In genomic region chr6:107121266-107121665, GRCh38 we compare ENCODE assay signal across 17 cellular contexts. TPM values are rescaled to one million over a fixed set of nuclear protein-coding genes. Genes with fewer than 3 reads are reported as not detected.
DNase-seq lines count a peak whose midpoint lies in the region; ATAC-seq, FAIRE-seq and TF ChIP-seq lines count a peak whose summit lies in the region.
"Had no signal": no experiment of that assay in that cellular context is flagged by ENCODE, and none has a peak within 500 bp of the region (broad histone marks: within the 10 kb centered on the region; RNA-seq: fewer than 3 reads in every experiment).

No MANE protein-coding gene starts in this region.

- no peaks in the 10 kb centered on the region for H3K23me2 ChIP-seq in H9 (ENCODE audit: insufficient read length, low read depth, low read length, poor library complexity, severe bottlenecking)

- no peak overlapping the region for H2BK20ac ChIP-seq in H9 (ENCODE audit: low read depth, low read length, poor library complexity, severe bottlenecking)

- H2BK120ac ChIP-seq in H9 (ENCODE audit: low read depth, low read length, poor library complexity, severe bottlenecking) (no peak overlapping the region), mesendoderm (ENCODE audit: low read depth, low read length) (no peak overlapping the region)

- H2AFZ ChIP-seq in H9 (ENCODE audit: low read length) (no peak overlapping the region), OCI-LY1 (ENCODE audit: low read length) (peak overlapping the region; percentile 32; the same call in 1 of the 2 replicates), K562 (ENCODE audit: low read depth, low read length) (peak overlapping the region; percentile 85)

- H3K4me3 Mint-ChIP-seq in H9: no peak overlapping the region; a peak in 1 of 5 replicates
- H3K4me3 Mint-ChIP-seq: CD14-positive monocyte; CD4-positive, alpha-beta memory T cell had no signal

- H3K27me3 Mint-ChIP-seq in H9 (ENCODE audit: low read depth): no peaks in the 10 kb centered on the region

- no peaks in the 10 kb centered on the region for H3K79me1 ChIP-seq in H9 (ENCODE audit: insufficient read depth, low read depth, low read length, poor library complexity, severe bottlenecking)
- no peaks in the 10 kb centered on the region for H3K79me1 ChIP-seq in mesendoderm (ENCODE audit: low read length)

- H4K5ac ChIP-seq in H9 (ENCODE audit: insufficient read length, low read depth, low read length) (no peak overlapping the region), mesendoderm (ENCODE audit: low read length) (no peak overlapping the region)

- H3K9ac ChIP-seq in H9 (ENCODE audit: extremely low read depth, insufficient read length, low read length) (no peak overlapping the region), OCI-LY1 (ENCODE audit: low read length) (no peak overlapping the region), K562 (ENCODE audit: insufficient read depth in 1 of 2, low read depth in 2 of 2, low read length in 2 of 2) (no peak overlapping the region; a peak in 1 of 4 replicates), mesendoderm (ENCODE audit: low read length) (no peak overlapping the region)
- H3K9ac ChIP-seq: BLaER1 had no signal

- H4K8ac ChIP-seq in H9 (replicated peaks; ENCODE audit: insufficient read length, low read depth, low read length) (no peak overlapping the region), mesendoderm (ENCODE audit: low read depth, low read length) (no peak overlapping the region)

- H3K23ac ChIP-seq in H9 (ENCODE audit: insufficient read length, low read depth, low read length) (no peak overlapping the region), mesendoderm (ENCODE audit: low read length) (no peak overlapping the region)

- no peak overlapping the region for H3T11ph ChIP-seq in H9 (ENCODE audit: low read length)

- H3K56ac ChIP-seq in H9 (ENCODE audit: insufficient read length, low read depth, low read length) (no peak overlapping the region), mesendoderm (ENCODE audit: low read length) (peak overlapping the region; percentile 73)

- H3K4me1 ChIP-seq in H9 (ENCODE audit: insufficient read depth, low read length) (peaks cover 7% of the 10 kb centered on the region; the same call in 1 of the 2 replicates), OCI-LY1 (ENCODE audit: insufficient read depth, low read length, severe bottlenecking) (peaks cover 76% of the 10 kb centered on the region), K562 (replicated peaks in 1 of 2; ENCODE audit: control insufficient read depth in 2 of 2, insufficient read depth in 2 of 2, low read length in 2 of 2) (peaks cover 9 to 13% of the 10 kb centered on the region in 2 experiments; a peak in 3 of 5 replicates), mesendoderm (ENCODE audit: control insufficient read depth, low read depth, low read length) (peaks cover 5% of the 10 kb centered on the region)

- no peak for DNase-seq in H9
- peak in 2 of 4 experiments; percentile 24 to 31 for DNase-seq in K562 (ENCODE audit: extremely low read depth in 1 of 4, low spot score in 3 of 4)
- no peak for DNase-seq in mesendoderm
- DNase-seq in GM19240 (ENCODE audit: insufficient read length, low spot score): no peak
- no peak for DNase-seq in dorsolateral prefrontal cortex
- no peak for DNase-seq in SIG-M5 (lab: John Stamatoyannopoulos, UW)
- DNase-seq in H4 (ENCODE audit: low spot score): no peak
- DNase-seq: 8988T; CD4-positive, alpha-beta memory T cell; DMS79; GDM1; H7 had no signal

- H3K4me2 ChIP-seq in H9 (ENCODE audit: insufficient read depth, insufficient read length, low read length) (no peak overlapping the region), OCI-LY1 (ENCODE audit: low read length) (no peak overlapping the region; the same call in 1 of the 2 replicates), K562 (ENCODE audit: insufficient read depth, low read length) (no peak overlapping the region), mesendoderm (ENCODE audit: low read length) (no peak overlapping the region)
- H3K4me2 ChIP-seq: BLaER1 had no signal

- H3K36me3 Mint-ChIP-seq in H9 (ENCODE audit: insufficient read depth in 1 of 3, low read depth in 3 of 3): no peaks in the 10 kb centered on the region; a peak in 1 of 7 replicates

- no CpG with 5 or more reads among the region's 6 CpGs for WGBS in H9 (ENCODE audit: extremely low coverage, insufficient read length, low lambda C conversion rate)
- WGBS in K562 (ENCODE audit: insufficient coverage, low coverage, missing lambda C conversion rate): 50% methylated on average over 5 of the region's 6 CpGs
- WGBS in mesendoderm (ENCODE audit: extremely low coverage, insufficient coverage, low lambda C conversion rate): no CpG with 5 or more reads among the region's 6 CpGs

- no peaks in the 10 kb centered on the region for H3K9me1 ChIP-seq in K562 (ENCODE audit: control insufficient read depth, insufficient read depth, low read length)

- CTCF ChIA-PET in K562 (lab: Yijun Ruan, JAX; ENCODE audit: low intra/inter-chr PET ratio): no interaction called here

- intact Hi-C loops in K562 (cut with micrococcal nuclease) (no loop called here), dorsolateral prefrontal cortex (cut with DNase I) (no loop called here)

- no peak for TF ChIP-seq EP300 in K562 (IDR thresholded peaks at IDR 0.05; ENCODE audit: low read length)

- FAIRE-seq in K562 (lab: Jason Lieb, UNC): no peak
- FAIRE-seq: GM12892, GM18507 had no signal

- H3K9me3 ChIP-seq in H9 (ENCODE audit: control insufficient read depth, low read depth, low read length): no peaks in the 10 kb centered on the region
- no peaks in the 10 kb centered on the region for H3K9me3 ChIP-seq in OCI-LY1 (ENCODE audit: low read length)
- no peaks in the 10 kb centered on the region for H3K9me3 ChIP-seq in K562 (replicated peaks; ENCODE audit: control insufficient read depth, insufficient read depth, low read depth, low read length)
- H3K9me3 ChIP-seq: BLaER1 had no signal

- H3K18ac ChIP-seq in H9 (ENCODE audit: insufficient read length, low read depth, low read length) (no peak overlapping the region), mesendoderm (ENCODE audit: low read length) (peak overlapping the region; percentile 93)

- peak overlapping the region in 2 of 3 experiments; percentile 58 to 80; a peak in 4 of 7 replicates for H3K27ac Mint-ChIP-seq in H9
- H3K27ac Mint-ChIP-seq: CD4-positive, alpha-beta memory T cell had no signal

- H2BK15ac ChIP-seq in H9 (ENCODE audit: low read depth, low read length) (no peak overlapping the region), mesendoderm (replicated peaks; ENCODE audit: low read depth) (no peak overlapping the region)

- BruUV-seq in K562 (replicated peaks; lab: Mats Ljungman, UMichigan): no TSS peak

- in situ Hi-C loops in K562 (cut with MboI): no loop called here

- no peak overlapping the region for H4K91ac ChIP-seq in H9 (ENCODE audit: insufficient read length, low read depth, low read length)

- H2AK5ac ChIP-seq in H9 (ENCODE audit: insufficient read length, low read length) (no peak overlapping the region), mesendoderm (ENCODE audit: low read length) (no peak overlapping the region)

- H3K79me2 ChIP-seq in H9 (ENCODE audit: insufficient read depth, low read length) (no peaks in the 10 kb centered on the region), OCI-LY1 (ENCODE audit: insufficient read depth, low read length) (no peaks in the 10 kb centered on the region), K562 (ENCODE audit: control insufficient read depth, insufficient read depth, low read length) (no peaks in the 10 kb centered on the region), mesendoderm (ENCODE audit: control insufficient read depth, insufficient read depth, low read length) (no peaks in the 10 kb centered on the region)

- ATAC-seq in K562: peak; percentile 63

- H3K27ac ChIP-seq in H9 (ENCODE audit: insufficient read length, low read depth, low read length) (no peak overlapping the region), OCI-LY1 (ENCODE audit: low read depth, low read length, poor library complexity, severe bottlenecking) (peak overlapping the region; percentile 85), K562 (ENCODE audit: extremely low read depth, low read depth, low read length) (peak overlapping the region; percentile 59), mesendoderm (ENCODE audit: low read depth, low read length) (no peak overlapping the region), dorsolateral prefrontal cortex (no peak overlapping the region)
- H3K27ac ChIP-seq: BLaER1 had no signal

- H4K20me1 ChIP-seq in H9 (ENCODE audit: control insufficient read depth, insufficient read depth, insufficient read length) (no peaks in the 10 kb centered on the region), OCI-LY1 (ENCODE audit: insufficient read depth, low read length) (no peaks in the 10 kb centered on the region), K562 (replicated peaks; ENCODE audit: control insufficient read depth, insufficient read depth, low read length) (no peaks in the 10 kb centered on the region)
- H4K20me1 ChIP-seq: BLaER1 had no signal

- H3K27me3 ChIP-seq in H9 (ENCODE audit: insufficient read depth, low read length): no peaks in the 10 kb centered on the region
- H3K27me3 ChIP-seq in OCI-LY1 (ENCODE audit: insufficient read depth, low read length): no peaks in the 10 kb centered on the region
- H3K27me3 ChIP-seq in K562 (ENCODE audit: control insufficient read depth in 2 of 2, insufficient read depth in 2 of 2, low read length in 2 of 2): no peaks in the 10 kb centered on the region
- H3K27me3 ChIP-seq in mesendoderm (ENCODE audit: insufficient read depth, low read length, poor library complexity): no peaks in the 10 kb centered on the region
- H3K27me3 ChIP-seq in dorsolateral prefrontal cortex: no peaks in the 10 kb centered on the region
- H3K27me3 ChIP-seq: BLaER1 had no signal

- TF ChIP-seq POLR2A in K562 (conservative IDR thresholded peaks at IDR 0.05): no peak

- H3K36me3 ChIP-seq in OCI-LY1 (ENCODE audit: insufficient read depth, low read length) (no peaks in the 10 kb centered on the region), K562 (ENCODE audit: control insufficient read depth, insufficient read depth, low read length) (no peaks in the 10 kb centered on the region), mesendoderm (ENCODE audit: control insufficient read depth, insufficient read depth, low read length) (no peaks in the 10 kb centered on the region)
- H3K36me3 ChIP-seq: BLaER1 had no signal

- H3K4me1 Mint-ChIP-seq in H9: peaks cover 53 to 60% of the 10 kb centered on the region in 2 experiments

- H3K9me2 ChIP-seq in OCI-LY1 (ENCODE audit: low read depth, low read length): no peaks in the 10 kb centered on the region

- H3K9me3 Mint-ChIP-seq in H9: no peaks in the 10 kb centered on the region
- H3K9me3 Mint-ChIP-seq: CD4-positive, alpha-beta memory T cell had no signal

- no peak overlapping the region for H2BK12ac ChIP-seq in H9 (ENCODE audit: insufficient read length, low read depth, low read length)

- TF ChIP-seq RAD21 in K562 (CRISPR knock-in tag; conservative IDR thresholded peaks at IDR 0.05 in 1 of 2, IDR thresholded peaks at IDR 0.05 in 1 of 2): no peak

- H3K4ac ChIP-seq in H9 (ENCODE audit: low read depth, low read length): no peak overlapping the region
- H3K4ac ChIP-seq in mesendoderm (ENCODE audit: low read depth, low read length): no peak overlapping the region

- TF ChIP-seq CTCF in H9 (conservative IDR thresholded peaks at IDR 0.05): no peak
- no peak for TF ChIP-seq CTCF in OCI-LY1 (IDR thresholded peaks at IDR 0.05; ENCODE audit: low read length)
- TF ChIP-seq CTCF in K562 (IDR thresholded peaks at IDR 0.05 in 2 of 3, conservative IDR thresholded peaks at IDR 0.05 in 1 of 3; ENCODE audit: insufficient read depth in 2 of 3, low read depth in 1 of 3, low read length in 3 of 3): no peak
- no peak for TF ChIP-seq CTCF in dorsolateral prefrontal cortex (IDR thresholded peaks at IDR 0.05 in 54 of 56, conservative IDR thresholded peaks at IDR 0.05 in 2 of 56; ENCODE audit: low read depth in 1 of 56, partially characterized antibody in 56 of 56)

- H3K4me3 ChIP-seq in OCI-LY1 (ENCODE audit: low read depth, low read length, poor library complexity, severe bottlenecking) (no peak overlapping the region), K562 (no peak overlapping the region), mesendoderm (ENCODE audit: low read length) (no peak overlapping the region), dorsolateral prefrontal cortex (no peak overlapping the region)
- H3K4me3 ChIP-seq: BLaER1 had no signal

- H3K14ac ChIP-seq in H9 (ENCODE audit: insufficient read depth, low read length): no peak overlapping the region

- POLR2A ChIA-PET in K562 (lab: Yijun Ruan, JAX): interaction anchor here (0.7 to 1.1 kb wide), 2 partner anchors 9 to 48 kb away, joined by 3 read pairs; no protein-coding TSS in a partner anchor

- H3F3A ChIP-seq in OCI-LY1 (ENCODE audit: insufficient read depth, low read length): peaks cover 13% of the 10 kb centered on the region

- H2BK5ac ChIP-seq in H9 (ENCODE audit: insufficient read length, low read length): no peak overlapping the region
- peak overlapping the region; percentile 73 for H2BK5ac ChIP-seq in mesendoderm (ENCODE audit: low read length)

RNA-seq across cellular contexts. Expression of gene BEND3, which starts 6.0 kb away (rescaled TPM):
- total RNA-seq in H9 (2021) (70.2 and 72.1 TPM in 2 replicates), K562 (2014; rRNA removed) (3.6 and 4.2 TPM in 2 replicates), K562 (2014; rRNA removed; fragmentation: Illumina TruSeq; extraction: Trizol) (3.6 and 4.0 TPM in 2 replicates), K562 (2015; rRNA removed; fragmentation: Illumina TruSeq; extraction: Trizol) (4.7 TPM in 2 replicates), K562 (2021) (7.4 and 8.4 TPM in 2 replicates), dorsolateral prefrontal cortex (1 to 10 TPM; 1.1 to 3.4 (median 1.8) TPM)
- total RNA-seq in K562 (2011; cell fraction: chromatin; rRNA removed; ENCODE audit: low replicate concordance): 5.7 and 9.5 TPM in 2 replicates
- 7.0 and 7.8 TPM in 2 replicates for total RNA-seq in K562 (2011; cell fraction: nucleolus; rRNA removed)
- 5.8 and 6.0 TPM in 2 replicates for total RNA-seq in K562 (2011; cell fraction: nucleoplasm; rRNA removed)
- polyA plus RNA-seq in K562 (2011; rRNA removed) (1.9 and 2.4 TPM in 2 replicates), K562 (2014; fragmentation: Illumina TruSeq; extraction: Trizol) (3.3 and 3.8 TPM in 2 replicates), K562 (2014; fragmentation: Nextera tagmentation; extraction: Ambion mirVana) (1 to 10 TPM in 1 of 2 experiments, under 1 TPM in 1; 0.64 to 1.6 TPM), K562 (2014; rRNA removed) (2.5 and 3.5 TPM in 2 replicates)
- polyA plus RNA-seq in K562 (2011; cell fraction: cytosol; rRNA removed): 2.0 and 3.0 TPM in 2 replicates
- polyA plus RNA-seq in K562 (2011; cell fraction: nucleus; rRNA removed): 2.9 and 4.6 TPM in 2 replicates
- polyA plus RNA-seq in K562 (2012): 1.6 and 3.1 TPM in 2 replicates
- 4.6 and 7.4 TPM in 2 replicates for polyA minus RNA-seq in K562 (2011; rRNA and poly(A)+ RNA removed)
- polyA minus RNA-seq in K562 (2011; cell fraction: cytosol; rRNA and poly(A)+ RNA removed): 5.6 and 6.8 TPM in 2 replicates
- polyA minus RNA-seq in K562 (2011; cell fraction: nucleus; rRNA and poly(A)+ RNA removed): 3.2 and 3.4 TPM in 2 replicates
- 17.3 TPM for polyA plus RNA-seq in mesendoderm (2013, experiment 1 of 2)
- polyA plus RNA-seq in mesendoderm (2013, experiment 2 of 2): 17.5 TPM
- 2.1 and 2.9 TPM in 2 replicates for total RNA-seq in H4 (2014; rRNA removed; shearing (Covaris generic))

Comparison
In these comparisons a context has a peak if more than half of its experiments do, and no peak if none do; other contexts are left out.
1. H3K27ac ChIP-seq: peak in OCI-LY1 (single experiment) and K562 (single experiment); none in H9 (single experiment), mesendoderm (single experiment) and dorsolateral prefrontal cortex (0 of 59).